ENCODE assay signal across 1 cellular context in genomic region chr3:48945856-48946549, GRCh38.
TF ChIP-seq lines count a peak whose summit lies in the region.

No MANE protein-coding gene starts in this region.

TF ChIP-seq in WTC11, 78 proteins besides CTCF, POLR2A, EP300 and RAD21 (continued from another document):
- TF ChIP-seq ZNF281 (CRISPR knock-in tag; IDR thresholded peaks at IDR 0.05) (no peak), ZNF138 (CRISPR knock-in tag; conservative IDR thresholded peaks at IDR 0.05) (no peak)
